ENCODE assay signal across 20 cellular contexts in the genomic region with DNA sequence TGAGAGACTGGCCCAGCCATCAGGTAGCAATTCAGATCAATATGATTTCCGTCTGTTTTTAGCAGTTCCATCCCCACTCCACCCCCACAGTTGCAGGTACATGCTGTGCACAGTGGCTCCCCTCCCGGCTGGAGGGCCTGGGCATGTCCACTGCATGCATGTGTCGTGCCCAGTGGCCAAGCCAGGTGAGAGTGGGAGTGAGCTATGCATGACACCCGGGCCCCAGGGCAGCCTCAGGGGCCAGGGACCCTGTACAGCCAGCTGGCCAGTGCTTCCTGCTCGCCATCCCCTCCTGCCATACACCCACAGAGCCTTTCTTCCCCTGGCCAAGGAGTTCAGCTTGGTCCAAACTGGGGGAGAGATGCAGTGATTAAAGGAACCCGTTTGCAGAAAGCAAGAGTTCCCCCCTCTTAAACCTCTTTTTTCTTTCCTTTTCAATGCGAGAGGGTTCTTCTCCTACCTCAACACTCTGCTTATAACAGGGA.
A peak's percentile ranks its signal among the peaks of the same experiment; 100 is the strongest.
DNase-seq lines count a peak whose midpoint lies in the region; ATAC-seq and TF ChIP-seq lines count a peak whose summit lies in the region.
"Had no signal": no experiment of that assay in that cellular context is flagged by ENCODE, and none has a peak within 500 bp of the region (broad histone marks: within the 10 kb centered on the region; RNA-seq: fewer than 3 reads in every experiment).

No MANE protein-coding gene starts in this region.

- no peak overlapping the region for H3K27ac Mint-ChIP-seq in activated CD8-positive, alpha-beta T cell treated with anti-CD3 and anti-CD28 coated beads, Interleukin-2, amount 10 ng/mL, durations not matched to agents 7 days and 5 days
- H3K27ac Mint-ChIP-seq in activated CD8-positive, alpha-beta T cell treated with anti-CD3 and anti-CD28 coated beads for 36 hours, result no peak overlapping the region
- no peak overlapping the region for H3K27ac Mint-ChIP-seq in natural killer cell
- H3K27ac Mint-ChIP-seq: B cell; CD14-positive monocyte; CD4-positive, alpha-beta T cell; GM23338; H9 had no signal

- peak overlapping the region; percentile 62 for H3K4me2 ChIP-seq in OCI-LY3 (ENCODE audit: low read length)
- H3K4me2 ChIP-seq: BLaER1, GM23338 had no signal

- no peaks in the 10 kb centered on the region for H3K79me2 ChIP-seq in OCI-LY3 (ENCODE audit: low read length)

- no peaks in the 10 kb centered on the region for H3K9me3 ChIP-seq in OCI-LY3 (ENCODE audit: insufficient read depth, low read length)
- H3K9me3 ChIP-seq: BLaER1 had no signal

- CTCF ChIA-PET in activated CD8-positive, alpha-beta T cell treated with anti-CD3 and anti-CD28 coated beads, Interleukin-2, amount 10 ng/mL, durations not matched to agents 7 days and 5 days (lab: Charles Lee), result no interaction called here
- CTCF ChIA-PET in activated CD8-positive, alpha-beta T cell treated with anti-CD3 and anti-CD28 coated beads for 36 hours (lab: Charles Lee), result no interaction called here

- H3K36me3 Mint-ChIP-seq in activated CD8-positive, alpha-beta T cell treated with anti-CD3 and anti-CD28 coated beads, Interleukin-2, amount 10 ng/mL, durations not matched to agents 7 days and 5 days (ENCODE audit: low read depth), result no peaks in the 10 kb centered on the region
- no peaks in the 10 kb centered on the region for H3K36me3 Mint-ChIP-seq in activated CD8-positive, alpha-beta T cell treated with anti-CD3 and anti-CD28 coated beads for 36 hours (ENCODE audit: low read depth)
- no peaks in the 10 kb centered on the region for H3K36me3 Mint-ChIP-seq in natural killer cell
- H3K36me3 Mint-ChIP-seq: CD14-positive monocyte had no signal

- no peaks in the 10 kb centered on the region for H3K27me3 ChIP-seq in OCI-LY3 (ENCODE audit: low read depth, low read length)
- H3K27me3 ChIP-seq: BLaER1 had no signal

- no peak overlapping the region for H3K9ac ChIP-seq in OCI-LY3 (ENCODE audit: low read length)
- H3K9ac ChIP-seq: BLaER1 had no signal

- TF ChIP-seq CTCF in activated CD8-positive, alpha-beta T cell treated with anti-CD3 and anti-CD28 coated beads for 36 hours (IDR thresholded peaks at IDR 0.05), result no peak
- TF ChIP-seq CTCF in OCI-LY3 (IDR thresholded peaks at IDR 0.05; ENCODE audit: low read depth, low read length), result no peak
- TF ChIP-seq CTCF in natural killer cell (IDR thresholded peaks at IDR 0.05), result no peak

- intact Hi-C loops in activated CD8-positive, alpha-beta T cell treated with anti-CD3 and anti-CD28 coated beads for 36 hours (cut with micrococcal nuclease), result no loop called here
- intact Hi-C loops in sciatic nerve (cut with DNase I) (no loop called here), natural killer cell (cut with micrococcal nuclease) (no loop called here)

- no peak overlapping the region for H3K27ac ChIP-seq in OCI-LY3 (ENCODE audit: low read length)
- H3K27ac ChIP-seq: 22Rv1, BLaER1 had no signal

- H2AFZ ChIP-seq in OCI-LY3 (ENCODE audit: low read depth, low read length), result no peak overlapping the region
- H2AFZ ChIP-seq: GM23338 had no signal

- peak; percentile 3 for DNase-seq in activated CD8-positive, alpha-beta T cell treated with anti-CD3 and anti-CD28 coated beads, Interleukin-2, amount 10 ng/mL, durations not matched to agents 7 days and 5 days
- DNase-seq in activated CD8-positive, alpha-beta T cell treated with anti-CD3 and anti-CD28 coated beads for 36 hours, result no peak
- no peak for DNase-seq in sciatic nerve (ENCODE audit: low spot score)
- no peak for DNase-seq in natural killer cell
- DNase-seq in C1 segment of cervical spinal cord (lab: John Stamatoyannopoulos, UW), result no peak
- DNase-seq: CD4-positive, alpha-beta T cell; CD8-positive, alpha-beta memory T cell; DMS 273 treated with DMSO at 0.1 percent for 48 hours; DMS79; EL; GDM1; H9 had no signal

- no peaks in the 10 kb centered on the region for H3K9me3 Mint-ChIP-seq in activated CD8-positive, alpha-beta T cell treated with anti-CD3 and anti-CD28 coated beads, Interleukin-2, amount 10 ng/mL, durations not matched to agents 7 days and 5 days (ENCODE audit: insufficient read depth)
- H3K9me3 Mint-ChIP-seq in activated CD8-positive, alpha-beta T cell treated with anti-CD3 and anti-CD28 coated beads for 36 hours, result no peaks in the 10 kb centered on the region
- no peaks in the 10 kb centered on the region for H3K9me3 Mint-ChIP-seq in natural killer cell
- H3K9me3 Mint-ChIP-seq: CD4-positive, alpha-beta T cell; CD8-positive, alpha-beta memory T cell had no signal

- H3K36me3 ChIP-seq in OCI-LY3 (replicated peaks; ENCODE audit: low read depth, low read length), result no peaks in the 10 kb centered on the region
- H3K36me3 ChIP-seq: BLaER1 had no signal

- no peaks in the 10 kb centered on the region for H3K4me1 Mint-ChIP-seq in activated CD8-positive, alpha-beta T cell treated with anti-CD3 and anti-CD28 coated beads, Interleukin-2, amount 10 ng/mL, durations not matched to agents 7 days and 5 days (ENCODE audit: low read depth)
- H3K4me1 Mint-ChIP-seq in activated CD8-positive, alpha-beta T cell treated with anti-CD3 and anti-CD28 coated beads for 36 hours (ENCODE audit: low read depth), result no peaks in the 10 kb centered on the region
- H3K4me1 Mint-ChIP-seq in natural killer cell, result no peaks in the 10 kb centered on the region
- H3K4me1 Mint-ChIP-seq: B cell; CD8-positive, alpha-beta memory T cell had no signal

- H3K4me3 Mint-ChIP-seq in activated CD8-positive, alpha-beta T cell treated with anti-CD3 and anti-CD28 coated beads, Interleukin-2, amount 10 ng/mL, durations not matched to agents 7 days and 5 days, result no peak overlapping the region
- H3K4me3 Mint-ChIP-seq in activated CD8-positive, alpha-beta T cell treated with anti-CD3 and anti-CD28 coated beads for 36 hours, result no peak overlapping the region
- no peak overlapping the region for H3K4me3 Mint-ChIP-seq in natural killer cell
- H3K4me3 Mint-ChIP-seq: B cell; CD14-positive monocyte; CD4-positive, alpha-beta T cell; CD8-positive, alpha-beta memory T cell; GM23338; H9 had no signal

- ATAC-seq in activated CD8-positive, alpha-beta T cell treated with anti-CD3 and anti-CD28 coated beads, Interleukin-2, amount 10 ng/mL, durations not matched to agents 7 days and 5 days, result no peak
- no peak for ATAC-seq in activated CD8-positive, alpha-beta T cell treated with anti-CD3 and anti-CD28 coated beads for 36 hours
- ATAC-seq in sciatic nerve (peak; percentile 19), natural killer cell (no peak)
- ATAC-seq: GM12878, GM23338, HCT116 had no signal

- H3K27me3 Mint-ChIP-seq in activated CD8-positive, alpha-beta T cell treated with anti-CD3 and anti-CD28 coated beads, Interleukin-2, amount 10 ng/mL, durations not matched to agents 7 days and 5 days (ENCODE audit: low read depth), result peaks cover under 1% of the 10 kb centered on the region
- H3K27me3 Mint-ChIP-seq in activated CD8-positive, alpha-beta T cell treated with anti-CD3 and anti-CD28 coated beads for 36 hours, result peaks cover 5% of the 10 kb centered on the region
- H3K27me3 Mint-ChIP-seq in natural killer cell (ENCODE audit: low read depth in 2 of 2), result peaks cover 6 to 10% of the 10 kb centered on the region in 2 donors
- H3K27me3 Mint-ChIP-seq: B cell; CD4-positive, alpha-beta T cell had no signal

- POLR2A ChIA-PET in activated CD8-positive, alpha-beta T cell treated with anti-CD3 and anti-CD28 coated beads, Interleukin-2, amount 10 ng/mL, durations not matched to agents 7 days and 5 days (lab: Charles Lee), result no interaction called here
- POLR2A ChIA-PET in activated CD8-positive, alpha-beta T cell treated with anti-CD3 and anti-CD28 coated beads for 36 hours (lab: Charles Lee), result no interaction called here

- no peaks in the 10 kb centered on the region for H4K20me1 ChIP-seq in OCI-LY3 (ENCODE audit: insufficient read depth, low read length)
- H4K20me1 ChIP-seq: BLaER1 had no signal

- peaks cover 35% of the 10 kb centered on the region for H3K4me1 ChIP-seq in OCI-LY3 (ENCODE audit: low read length)

- H3K4me3 ChIP-seq in OCI-LY3 (ENCODE audit: low read length), result no peak overlapping the region
- H3K4me3 ChIP-seq: BLaER1, GM12878, GM23338 had no signal
